In the genomic region with DNA sequence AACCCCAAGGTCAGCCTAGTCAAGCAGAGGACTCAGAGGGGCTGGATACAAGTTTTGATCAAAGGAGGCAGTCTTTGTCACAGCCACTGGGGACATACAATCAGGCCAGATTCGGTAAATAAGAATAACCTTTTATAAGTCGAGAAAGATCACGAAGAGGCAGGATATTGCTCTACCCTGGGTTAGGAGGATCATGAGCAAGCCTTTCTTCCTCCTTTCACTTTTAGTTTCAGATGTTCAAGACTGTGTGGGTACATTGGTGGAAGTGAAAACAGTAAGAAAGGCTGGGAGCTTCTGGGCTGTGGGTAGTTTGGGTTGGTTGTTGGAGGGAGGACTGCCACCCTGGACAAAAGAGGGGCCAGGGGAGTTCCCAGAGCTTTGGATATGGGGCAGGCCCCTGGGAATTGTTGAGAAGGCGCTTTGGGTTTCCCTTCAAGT, we compare ENCODE assay signal across 8 cellular contexts.
DNase-seq lines count a peak whose midpoint lies in the region; ATAC-seq lines count a peak whose summit lies in the region.

No MANE protein-coding gene starts in this region.

- peak; percentile 63 to 92 for DNase-seq in NOMO-1 (lab: John Stamatoyannopoulos, UW; ENCODE audit: unreplicated experiment in 2 of 2)
- DNase-seq in germinal center (ENCODE audit: low spot score): peak; percentile 82
- no peak for DNase-seq in Right ventricle myocardium inferior (ENCODE audit: missing footprints)
- DNase-seq in ureter (ENCODE audit: low spot score): no peak
- DNase-seq in caudate nucleus (lab: John Stamatoyannopoulos, UW): no peak
- DNase-seq in mesenteric fat pad (ENCODE audit: low spot score): no peak

- ATAC-seq in GM18499 (IDR thresholded peaks at IDR 0.05; ENCODE audit: insufficient read depth, unreplicated experiment) (peak; percentile 98), HG02571 (IDR thresholded peaks at IDR 0.05; ENCODE audit: unreplicated experiment) (peak; percentile 100), Right ventricle myocardium inferior (no peak)

- no peak overlapping the region for H3K27ac ChIP-seq in caudate nucleus (ENCODE audit: low read depth, low read length)

- intact Hi-C loops in Right ventricle myocardium inferior (cut with DNase I): loop anchor here (5.0 kb wide), 1 partner anchor 237 kb away; no protein-coding TSS in a partner anchor

Comparison
In these comparisons a context has a peak if more than half of its experiments do, and no peak if none do; other contexts are left out.
1. DNase-seq: peak in NOMO-1 (2 of 2) and germinal center (single experiment); none in Right ventricle myocardium inferior (single experiment), ureter (single experiment), caudate nucleus (0 of 61) and mesenteric fat pad (single experiment).